11 cellular contexts compared by ENCODE assay signal in genomic region chr10:92567952-92568600, GRCh38.
DNase-seq lines count a peak whose midpoint lies in the region; ATAC-seq and TF ChIP-seq lines count a peak whose summit lies in the region.
"Had no signal": no experiment of that assay in that cellular context is flagged by ENCODE, and none has a peak within 500 bp of the region (broad histone marks: within the 10 kb centered on the region; RNA-seq: fewer than 3 reads in every experiment).

No MANE protein-coding gene starts in this region.

- DNase-seq in GM10248 (ENCODE audit: extremely low spot score) (peak; percentile 54), middle frontal gyrus (ENCODE audit: extremely low spot score, low spot score) (no peak), nephron progenitor cell (no peak), epidermal melanocyte (ENCODE audit: insufficient read length, low spot score) (no peak)
- DNase-seq: glutamatergic neuron, NCI-H1417 treated with DMSO at 0.1 percent for 48 hours, right lobe of liver had no signal

- H4K20me1 ChIP-seq in OCI-LY1 (ENCODE audit: insufficient read depth, low read length) = no peaks in the 10 kb centered on the region

- POLR2A ChIA-PET in GM10248 (lab: Yijun Ruan, JAX) = no interaction called here

- no peak for TF ChIP-seq CTCF in GM10248 (IDR thresholded peaks at IDR 0.05; ENCODE audit: control extremely low read depth, extremely low read depth, low read depth, missing control alignments)
- TF ChIP-seq CTCF in OCI-LY1 (IDR thresholded peaks at IDR 0.05; ENCODE audit: low read length) = no peak
- TF ChIP-seq CTCF in nephron progenitor cell (IDR thresholded peaks at IDR 0.05) = no peak

- no peaks in the 10 kb centered on the region for H3K9me3 Mint-ChIP-seq in nephron progenitor cell

- H3K27ac ChIP-seq in OCI-LY1 (ENCODE audit: low read depth, low read length, poor library complexity, severe bottlenecking) = no peak overlapping the region
- H3K27ac ChIP-seq: right lobe of liver had no signal

- H3K27me3 ChIP-seq in OCI-LY1 (ENCODE audit: insufficient read depth, low read length) = no peaks in the 10 kb centered on the region
- peaks cover under 1% of the 10 kb centered on the region for H3K27me3 ChIP-seq in iPS-15b (ENCODE audit: control insufficient read depth, insufficient read depth, low read length)
- H3K27me3 ChIP-seq: right lobe of liver had no signal

- H3K4me3 ChIP-seq in OCI-LY1 (ENCODE audit: low read depth, low read length, poor library complexity, severe bottlenecking) (no peak overlapping the region), iPS-15b (ENCODE audit: low read depth, low read length) (no peak overlapping the region)
- H3K4me3 ChIP-seq: right lobe of liver had no signal

- H3K27ac Mint-ChIP-seq in nephron progenitor cell = no peak overlapping the region

- H3K9me3 ChIP-seq in OCI-LY1 (ENCODE audit: low read length) = no peaks in the 10 kb centered on the region
- no peaks in the 10 kb centered on the region for H3K9me3 ChIP-seq in iPS-15b (ENCODE audit: control insufficient read depth, insufficient read depth, low read length)
- H3K9me3 ChIP-seq: right lobe of liver had no signal

- peaks cover 39% of the 10 kb centered on the region for H3K36me3 Mint-ChIP-seq in nephron progenitor cell (ENCODE audit: low read depth)

- peaks cover 10% of the 10 kb centered on the region; the same call in 1 of the 2 replicates for H3K36me3 ChIP-seq in OCI-LY1 (ENCODE audit: insufficient read depth, low read length)
- no peaks in the 10 kb centered on the region for H3K36me3 ChIP-seq in iPS-15b (ENCODE audit: control insufficient read depth, insufficient read depth, low read length)

- peaks cover 29% of the 10 kb centered on the region for H3K4me1 Mint-ChIP-seq in nephron progenitor cell

- 0 out of 2 replicates have a peak overlapping the region, but pooled peaks have one; percentile 6 for H3K4me2 ChIP-seq in OCI-LY1 (ENCODE audit: low read length)

- ATAC-seq in GM21825 (IDR thresholded peaks at IDR 0.05; ENCODE audit: unreplicated experiment) (peak; percentile 50), HG03025 (IDR thresholded peaks at IDR 0.05; ENCODE audit: low FRiP score, unreplicated experiment) (no peak)
- ATAC-seq: right lobe of liver had no signal

- H3F3A ChIP-seq in OCI-LY1 (ENCODE audit: insufficient read depth, low read length) = no peaks in the 10 kb centered on the region

- H3K9ac ChIP-seq in OCI-LY1 (ENCODE audit: low read length) (no peak overlapping the region), iPS-15b (ENCODE audit: low read depth, low read length) (peak overlapping the region; percentile 37)

- peaks cover 27% of the 10 kb centered on the region for H3K79me2 ChIP-seq in OCI-LY1 (ENCODE audit: insufficient read depth, low read length)

- H2AFZ ChIP-seq in OCI-LY1 (ENCODE audit: low read length) = no peak overlapping the region

- no peaks in the 10 kb centered on the region for H3K27me3 Mint-ChIP-seq in nephron progenitor cell (ENCODE audit: low read depth, poor library complexity)

- peaks cover 31% of the 10 kb centered on the region for H3K4me1 ChIP-seq in OCI-LY1 (ENCODE audit: insufficient read depth, low read length, severe bottlenecking)
- no peaks in the 10 kb centered on the region for H3K4me1 ChIP-seq in iPS-15b (ENCODE audit: control insufficient read depth, insufficient read depth, low read length)

- no peak overlapping the region for H3K4me3 Mint-ChIP-seq in nephron progenitor cell

- CTCF ChIA-PET in GM10248 (lab: Yijun Ruan, JAX) = interaction anchor here (1.1 to 1.5 kb wide), 2 partner anchors 49 to 51 kb away, joined by 3 to 4 read pairs; no protein-coding TSS in a partner anchor

- H3K9me2 ChIP-seq in OCI-LY1 (ENCODE audit: low read depth, low read length) = no peaks in the 10 kb centered on the region
